In the genomic region with DNA sequence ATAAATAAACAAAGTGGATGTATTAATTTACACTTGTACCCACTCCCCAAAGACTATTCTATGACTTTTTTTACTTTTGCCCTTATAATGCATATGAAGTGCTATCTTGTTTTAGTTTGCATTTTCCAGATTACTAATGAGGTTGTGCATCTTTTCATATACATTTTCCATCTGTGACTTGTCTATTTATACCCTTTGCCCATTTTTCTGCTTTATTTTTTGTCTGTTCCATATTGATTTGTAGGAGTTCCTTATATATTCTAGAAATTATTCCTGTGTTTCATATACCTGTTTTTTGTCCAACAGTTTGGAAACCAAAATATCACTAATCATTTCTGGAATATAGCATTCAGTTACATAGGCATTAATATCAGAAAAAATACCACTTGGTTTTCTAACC, we compare ENCODE assay signal across 1 cellular context.
TF ChIP-seq lines count a peak whose summit lies in the region.

No MANE protein-coding gene starts in this region.

TF ChIP-seq in HEK293, 187 proteins besides CTCF, POLR2A, EP300 and RAD21 (continued from another document):
- TF ChIP-seq, protein P1, sequence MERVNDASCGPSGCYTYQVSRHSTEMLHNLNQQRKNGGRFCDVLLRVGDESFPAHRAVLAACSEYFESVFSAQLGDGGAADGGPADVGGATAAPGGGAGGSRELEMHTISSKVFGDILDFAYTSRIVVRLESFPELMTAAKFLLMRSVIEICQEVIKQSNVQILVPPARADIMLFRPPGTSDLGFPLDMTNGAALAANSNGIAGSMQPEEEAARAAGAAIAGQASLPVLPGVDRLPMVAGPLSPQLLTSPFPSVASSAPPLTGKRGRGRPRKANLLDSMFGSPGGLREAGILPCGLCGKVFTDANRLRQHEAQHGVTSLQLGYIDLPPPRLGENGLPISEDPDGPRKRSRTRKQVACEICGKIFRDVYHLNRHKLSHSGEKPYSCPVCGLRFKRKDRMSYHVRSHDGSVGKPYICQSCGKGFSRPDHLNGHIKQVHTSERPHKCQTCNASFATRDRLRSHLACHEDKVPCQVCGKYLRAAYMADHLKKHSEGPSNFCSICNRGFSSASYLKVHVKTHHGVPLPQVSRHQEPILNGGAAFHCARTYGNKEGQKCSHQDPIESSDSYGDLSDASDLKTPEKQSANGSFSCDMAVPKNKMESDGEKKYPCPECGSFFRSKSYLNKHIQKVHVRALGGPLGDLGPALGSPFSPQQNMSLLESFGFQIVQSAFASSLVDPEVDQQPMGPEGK (tag by site-specific recombination; IDR thresholded peaks at IDR 0.05) = no peak
- TF ChIP-seq ZNF544 (tag by site-specific recombination; IDR thresholded peaks at IDR 0.05) (no peak), ZNF202 (tag by site-specific recombination; IDR thresholded peaks at IDR 0.05; ENCODE audit: borderline replicate concordance) (no peak), ZNF558 (tag by site-specific recombination; IDR thresholded peaks at IDR 0.05) (peak; percentile 90; the same call in 1 of the 2 replicates), ZNF266 (tag by site-specific recombination; IDR thresholded peaks at IDR 0.05; ENCODE audit: low read depth) (no peak)
TF ChIP-seq in HEK293: peak in this region for 1.
